16 cellular contexts compared by ENCODE assay signal in the genomic region with DNA sequence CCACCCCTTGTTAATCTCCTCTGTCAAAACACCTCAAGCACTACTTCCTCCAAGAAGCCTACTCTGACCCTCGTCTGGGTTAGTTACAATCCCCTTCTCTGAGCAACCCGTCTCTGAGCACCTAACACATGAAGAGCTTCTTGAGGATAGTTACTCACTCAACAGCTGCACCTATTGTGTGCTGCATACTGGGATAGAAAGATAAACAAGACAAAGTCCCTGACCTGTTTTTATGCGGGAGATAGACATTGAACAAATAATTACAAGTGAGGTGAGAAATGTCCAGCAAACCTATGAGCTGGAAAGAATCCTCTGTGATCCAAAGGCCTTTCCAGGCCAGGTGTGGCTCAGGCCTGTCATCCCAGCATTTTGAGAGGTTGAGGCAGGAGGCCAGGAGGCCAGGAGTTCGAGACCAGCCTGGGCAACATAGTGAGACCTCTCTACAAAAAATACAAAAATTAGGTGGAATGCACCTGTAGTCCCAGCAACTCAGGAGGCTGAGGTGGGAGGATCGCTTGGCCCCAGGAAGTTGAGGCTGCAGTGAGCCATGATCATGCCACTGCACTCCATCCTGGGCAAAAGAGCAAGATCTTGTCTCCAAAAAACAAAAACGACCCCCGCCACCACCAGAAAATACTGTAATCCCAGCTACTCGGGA. TPM values are rescaled to one million over a fixed set of nuclear protein-coding genes. Genes with fewer than 3 reads are reported as not detected.
DNase-seq lines count a peak whose midpoint lies in the region; ATAC-seq and TF ChIP-seq lines count a peak whose summit lies in the region.
"Had no signal": no experiment of that assay in that cellular context is flagged by ENCODE, and none has a peak within 500 bp of the region (broad histone marks: within the 10 kb centered on the region; RNA-seq: fewer than 3 reads in every experiment).

No MANE protein-coding gene starts in this region.

- no peak for DNase-seq in T-helper 2 cell treated with Interferon-gamma antibody and Interleukin-4, amounts not matched to agents 5 μg/mL and 100 μg/mL, for 36 hours (ENCODE audit: low spot score)
- no peak for DNase-seq in T-helper 2 cell
- DNase-seq in LHCN-M2 (ENCODE audit: low read depth) = peak; percentile 8
- no peak for DNase-seq in central memory CD8-positive, alpha-beta T cell (ENCODE audit: low spot score in 2 of 2)
- DNase-seq in neural crest cell (ENCODE audit: low read depth, low spot score) = no peak
- DNase-seq in NOMO-1 (lab: John Stamatoyannopoulos, UW; ENCODE audit: unreplicated experiment in 2 of 2) = no peak
- no peak for DNase-seq in NCI-H2029 treated with DMSO at 0.1 percent for 48 hours (lab: John Stamatoyannopoulos, UW)
- DNase-seq in NCI-H2081 treated with DMSO at 0.1 percent for 48 hours (lab: John Stamatoyannopoulos, UW) = no peak
- DNase-seq: effector CD4-positive, alpha-beta T cell; foreskin melanocyte; NCI-H1105 treated with DMSO at 0.1 percent for 48 hours; SW 1271 had no signal

- peaks cover 25% of the 10 kb centered on the region for H3K4me1 Mint-ChIP-seq in T-helper 2 cell treated with Interferon-gamma antibody and Interleukin-4, amounts not matched to agents 5 μg/mL and 100 μg/mL, for 36 hours (ENCODE audit: low read depth)
- H3K4me1 Mint-ChIP-seq in central memory CD8-positive, alpha-beta T cell = peaks cover 30% of the 10 kb centered on the region
- H3K4me1 Mint-ChIP-seq in neural crest cell = peaks cover 32% of the 10 kb centered on the region

- no peaks in the 10 kb centered on the region for H3K27me3 Mint-ChIP-seq in T-helper 2 cell treated with Interferon-gamma antibody and Interleukin-4, amounts not matched to agents 5 μg/mL and 100 μg/mL, for 36 hours (ENCODE audit: low read depth)
- H3K27me3 Mint-ChIP-seq in central memory CD8-positive, alpha-beta T cell = no peaks in the 10 kb centered on the region
- peaks cover 3% of the 10 kb centered on the region for H3K27me3 Mint-ChIP-seq in neural crest cell (ENCODE audit: low read depth)

- no peak for ATAC-seq in central memory CD8-positive, alpha-beta T cell (replicated peaks; ENCODE audit: extremely low read depth, poor library complexity, severe bottlenecking)
- ATAC-seq: HCT116 had no signal

- H3K4me3 Mint-ChIP-seq in T-helper 2 cell treated with Interferon-gamma antibody and Interleukin-4, amounts not matched to agents 5 μg/mL and 100 μg/mL, for 36 hours = peak overlapping the region; percentile 92
- peak overlapping the region; percentile 80 for H3K4me3 Mint-ChIP-seq in central memory CD8-positive, alpha-beta T cell
- peak overlapping the region; percentile 94 for H3K4me3 Mint-ChIP-seq in neural crest cell

- H3K36me3 Mint-ChIP-seq in T-helper 2 cell treated with Interferon-gamma antibody and Interleukin-4, amounts not matched to agents 5 μg/mL and 100 μg/mL, for 36 hours (ENCODE audit: low read depth) = peaks cover 13% of the 10 kb centered on the region
- H3K36me3 Mint-ChIP-seq in central memory CD8-positive, alpha-beta T cell (ENCODE audit: insufficient read depth) = peaks cover 7% of the 10 kb centered on the region
- peaks cover 2% of the 10 kb centered on the region for H3K36me3 Mint-ChIP-seq in neural crest cell (ENCODE audit: low read depth)

- H3K27ac Mint-ChIP-seq in T-helper 2 cell treated with Interferon-gamma antibody and Interleukin-4, amounts not matched to agents 5 μg/mL and 100 μg/mL, for 36 hours = no peak overlapping the region
- H3K27ac Mint-ChIP-seq in central memory CD8-positive, alpha-beta T cell (ENCODE audit: low read depth) = no peak overlapping the region
- peak overlapping the region; percentile 89 for H3K27ac Mint-ChIP-seq in neural crest cell (ENCODE audit: unreplicated experiment)

- H3K9me3 Mint-ChIP-seq in T-helper 2 cell treated with Interferon-gamma antibody and Interleukin-4, amounts not matched to agents 5 μg/mL and 100 μg/mL, for 36 hours = no peaks in the 10 kb centered on the region
- no peaks in the 10 kb centered on the region for H3K9me3 Mint-ChIP-seq in central memory CD8-positive, alpha-beta T cell
- no peaks in the 10 kb centered on the region for H3K9me3 Mint-ChIP-seq in neural crest cell

- no peak for TF ChIP-seq CTCF in neural crest cell (conservative IDR thresholded peaks at IDR 0.05)

RNA-seq across cellular contexts. Expression of a gene that starts 5.5 kb away (rescaled TPM):
- 19.7 and 19.9 TPM in 2 replicates for total RNA-seq in LHCN-M2 (2014; rRNA removed)
- 8.5 TPM for polyA plus RNA-seq in LHCN-M2 (2012)
- 17.5 and 18.9 TPM in 2 replicates for total RNA-seq in neural crest cell

RNA-seq across cellular contexts. Expression of a gene that starts 6.7 kb away (rescaled TPM):
- 8.8 and 10.3 TPM in 2 replicates for total RNA-seq in LHCN-M2 (2014; rRNA removed)
- 5.5 TPM for polyA plus RNA-seq in LHCN-M2 (2012)
- 59.9 and 60.9 TPM in 2 replicates for total RNA-seq in neural crest cell

RNA-seq across cellular contexts. Expression of a gene that starts 19.5 kb away (rescaled TPM):
- total RNA-seq in LHCN-M2 (2014; rRNA removed) (0.17 TPM in 1 of 2 replicates, not detected in the other), neural crest cell (2.3 and 2.9 TPM in 2 replicates)
- 3.0 TPM for polyA plus RNA-seq in LHCN-M2 (2012)
- polyA plus RNA-seq: AG04450 had no signal

RNA-seq across cellular contexts. Expression of a gene that starts 27.3 kb away (rescaled TPM):
- total RNA-seq in LHCN-M2 (2014; rRNA removed) (7.2 TPM in 1 of 2 replicates, not detected in the other), neural crest cell (not detected in 2 replicates)
- 4.3 TPM for polyA plus RNA-seq in LHCN-M2 (2012)
- total RNA-seq: kidney epithelial cell, omental fat pad had no signal
- polyA plus RNA-seq: AG04450 had no signal

RNA-seq across cellular contexts. Expression of a gene that starts 27.9 kb away (rescaled TPM):
- total RNA-seq in LHCN-M2 (2014; rRNA removed) = 31.7 and 33.6 TPM in 2 replicates
- polyA plus RNA-seq in LHCN-M2 (2012) = 40.3 TPM
- 91.6 and 94.3 TPM in 2 replicates for total RNA-seq in neural crest cell
